In genomic region chr14:97580923-97581495, GRCh38 we compare ENCODE assay signal across 1 cellular context.
TF ChIP-seq lines count a peak whose summit lies in the region.

No MANE protein-coding gene starts in this region.

TF ChIP-seq in GM12878, 131 proteins besides CTCF, POLR2A, EP300 and RAD21:
- TF ChIP-seq NR2C2 (IDR thresholded peaks at IDR 0.05; ENCODE audit: borderline replicate concordance, control insufficient read depth, insufficient read length, low read depth) (no peak), REST (IDR thresholded peaks at IDR 0.05; ENCODE audit: low read depth, low read length) (peak; percentile 92), NR2F1 (conservative IDR thresholded peaks at IDR 0.05) (peak; percentile 51)
TF ChIP-seq in GM12878: peak in this region for 2.
